11 cellular contexts compared by ENCODE assay signal in the genomic region with DNA sequence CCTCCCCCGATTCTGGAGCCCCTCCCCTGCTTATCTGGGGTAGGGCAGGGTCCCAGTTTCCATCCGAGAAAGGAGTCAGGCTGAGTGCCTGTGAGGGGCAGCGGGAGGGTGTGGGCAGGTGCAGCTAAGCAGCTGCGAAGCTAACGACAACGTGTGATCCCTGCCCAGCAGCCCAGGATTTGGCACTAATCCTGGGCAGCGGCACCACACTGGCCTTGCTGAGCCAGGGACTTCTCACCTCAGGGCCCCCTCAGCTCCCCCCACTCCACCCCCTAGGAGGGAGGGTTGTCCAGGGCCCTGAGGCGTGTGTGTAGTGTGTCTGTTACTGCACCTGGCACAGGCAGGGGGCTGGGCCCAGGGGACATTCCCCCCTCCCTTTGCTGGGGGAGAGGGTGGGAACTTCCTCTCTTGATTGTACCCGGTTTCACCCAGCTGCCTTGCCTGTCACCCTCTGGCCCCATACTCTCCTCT. TPM values are rescaled to one million over a fixed set of nuclear protein-coding genes. Genes with fewer than 3 reads are reported as not detected.
DNase-seq lines count a peak whose midpoint lies in the region; ATAC-seq, FAIRE-seq and TF ChIP-seq lines count a peak whose summit lies in the region.
"Had no signal": no experiment of that assay in that cellular context is flagged by ENCODE, and none has a peak within 500 bp of the region (broad histone marks: within the 10 kb centered on the region; RNA-seq: fewer than 3 reads in every experiment).

No MANE protein-coding gene starts in this region.

- H3K4me3 ChIP-seq in astrocyte (ENCODE audit: insufficient read depth, low read depth, low read length) = no peak overlapping the region
- peak overlapping the region; percentile 1 for H3K4me3 ChIP-seq in rectal smooth muscle tissue (ENCODE audit: low read length)
- H3K4me3 ChIP-seq: SJSA1 had no signal

- H3K36me3 ChIP-seq in astrocyte (ENCODE audit: insufficient read depth, low read length) (peaks cover 15% of the 10 kb centered on the region), rectal smooth muscle tissue (ENCODE audit: control insufficient read depth, insufficient read depth, low read length) (peaks cover 18% of the 10 kb centered on the region)

- H3K27ac ChIP-seq in astrocyte (ENCODE audit: low read depth, low read length) (no peak overlapping the region), rectal smooth muscle tissue (ENCODE audit: low read depth, low read length) (no peak overlapping the region)
- H3K27ac ChIP-seq: SJSA1 had no signal

- no peaks in the 10 kb centered on the region for H3K36me3 Mint-ChIP-seq in activated naive CD4-positive, alpha-beta T cell treated with anti-CD3 and anti-CD28 coated beads, Interleukin-2, amount 50 U/mL, for 72 hours
- peaks cover 15% of the 10 kb centered on the region for H3K36me3 Mint-ChIP-seq in astrocyte (ENCODE audit: low read depth, unreplicated experiment)

- FAIRE-seq in astrocyte (lab: Jason Lieb, UNC) = no peak

- no peak overlapping the region for H2AFZ ChIP-seq in astrocyte (ENCODE audit: low read depth, low read length)

- ATAC-seq in activated naive CD4-positive, alpha-beta T cell treated with anti-CD3 and anti-CD28 coated beads, Interleukin-2, amount 50 U/mL, for 72 hours = peak in 1 of 2 donors; percentile 27

- H3K4me1 ChIP-seq in astrocyte (ENCODE audit: insufficient read depth, low read length) (peaks cover 15% of the 10 kb centered on the region), rectal smooth muscle tissue (ENCODE audit: control insufficient read depth, insufficient read depth, low read length) (no peaks in the 10 kb centered on the region)
- H3K4me1 ChIP-seq: SJSA1 had no signal

- H3K9ac ChIP-seq in astrocyte (ENCODE audit: low read length) (peak overlapping the region; percentile 42), rectal smooth muscle tissue (ENCODE audit: low read length) (no peak overlapping the region)

- peaks cover 25% of the 10 kb centered on the region for H3K79me2 ChIP-seq in astrocyte (ENCODE audit: insufficient read depth, low read length)

- peaks cover 72% of the 10 kb centered on the region for H4K20me1 ChIP-seq in astrocyte (ENCODE audit: insufficient read depth, low read length)

- H3K27me3 ChIP-seq in astrocyte (ENCODE audit: insufficient read depth, low read length) (no peaks in the 10 kb centered on the region), rectal smooth muscle tissue (ENCODE audit: control insufficient read depth, insufficient read depth, low read length) (no peaks in the 10 kb centered on the region)
- H3K27me3 ChIP-seq: SJSA1 had no signal

- peaks cover 16% of the 10 kb centered on the region for H3K4me1 Mint-ChIP-seq in astrocyte (ENCODE audit: low read depth, unreplicated experiment)

- peaks cover 4% of the 10 kb centered on the region for H3K27me3 Mint-ChIP-seq in astrocyte (ENCODE audit: low read depth, unreplicated experiment)

- H3K9me3 ChIP-seq in astrocyte (ENCODE audit: insufficient read depth, low read depth, low read length) = no peaks in the 10 kb centered on the region
- H3K9me3 ChIP-seq: SJSA1 had no signal

- no peak overlapping the region for H3K4me2 ChIP-seq in astrocyte (ENCODE audit: low read length)

- H3K4me3 Mint-ChIP-seq in astrocyte (ENCODE audit: unreplicated experiment) = no peak overlapping the region
- H3K4me3 Mint-ChIP-seq: CD8-positive, alpha-beta memory T cell had no signal

- TF ChIP-seq CTCF in astrocyte (IDR thresholded peaks at IDR 0.05; ENCODE audit: insufficient read depth, low read depth, low read length) = no peak

- DNase-seq in activated naive CD4-positive, alpha-beta T cell treated with anti-CD3 and anti-CD28 coated beads, Interleukin-2, amount 50 U/mL, for 72 hours (ENCODE audit: low spot score in 2 of 2) = no peak
- DNase-seq in activated naive CD4-positive, alpha-beta T cell treated with anti-CD3 and anti-CD28 coated beads, Interleukin-2, amount 50 U/mL, for 16 hours = no peak
- peak; percentile 40 for DNase-seq in MV-4-11 (lab: John Stamatoyannopoulos, UW)
- DNase-seq in astrocyte (ENCODE audit: low read depth) = no peak
- DNase-seq in HuH-7.5 (ENCODE audit: low spot score) = no peak
- DNase-seq in activated CD8-positive, alpha-beta memory T cell treated with anti-CD3 and anti-CD28 coated beads, Interleukin-2, amount 50 U/mL, for 48 hours = no peak
- DNase-seq in hippocampal formation (lab: John Stamatoyannopoulos, UW) = no peak

- H3K9me3 Mint-ChIP-seq in activated naive CD4-positive, alpha-beta T cell treated with anti-CD3 and anti-CD28 coated beads, Interleukin-2, amount 50 U/mL, for 72 hours = no peaks in the 10 kb centered on the region
- no peaks in the 10 kb centered on the region for H3K9me3 Mint-ChIP-seq in astrocyte (ENCODE audit: unreplicated experiment)
- H3K9me3 Mint-ChIP-seq: CD8-positive, alpha-beta memory T cell had no signal

- peak overlapping the region; percentile 34 to 63 for H3K27ac Mint-ChIP-seq in activated naive CD4-positive, alpha-beta T cell treated with anti-CD3 and anti-CD28 coated beads, Interleukin-2, amount 50 U/mL, for 72 hours
- H3K27ac Mint-ChIP-seq in astrocyte (ENCODE audit: unreplicated experiment) = no peak overlapping the region

RNA-seq across cellular contexts. Expression of gene SMIM41, which starts 1.8 kb away (rescaled TPM):
- total RNA-seq in activated naive CD4-positive, alpha-beta T cell treated with anti-CD3 and anti-CD28 coated beads, Interleukin-2, amount 50 U/mL, for 72 hours = not detected
- 0.18 TPM in 1 of 2 replicates, not detected in the other for total RNA-seq in astrocyte
- total RNA-seq: CD8-positive, alpha-beta memory T cell; glomerular endothelial cell; SJSA1 had no signal

RNA-seq across cellular contexts. Expression of gene ATG101, which starts 11.5 kb away (rescaled TPM):
- 10 to 100 TPM; 28.5 to 46.8 TPM for total RNA-seq in activated naive CD4-positive, alpha-beta T cell treated with anti-CD3 and anti-CD28 coated beads, Interleukin-2, amount 50 U/mL, for 72 hours
- total RNA-seq in astrocyte = 54.2 and 60.4 TPM in 2 replicates

RNA-seq across cellular contexts. Expression of gene NR4A1, which starts 30.1 kb away (rescaled TPM):
- 10 to 100 TPM; 29.8 to 76.0 TPM for total RNA-seq in activated naive CD4-positive, alpha-beta T cell treated with anti-CD3 and anti-CD28 coated beads, Interleukin-2, amount 50 U/mL, for 72 hours
- total RNA-seq in astrocyte = 1.6 and 2.3 TPM in 2 replicates
